ENCODE assay signal across 35 cellular contexts in genomic region chr2:17781482-17781881, GRCh38. TPM values are rescaled to one million over a fixed set of nuclear protein-coding genes. Genes with fewer than 3 reads are reported as not detected.
"Had no signal": no experiment of that assay in that cellular context is flagged by ENCODE, and none has a peak within 500 bp of the region (broad histone marks: within the 10 kb centered on the region; RNA-seq: fewer than 3 reads in every experiment).

No MANE protein-coding gene starts in this region.

- H3K4me1 Mint-ChIP-seq: activated T-helper 17 cell treated with anti-CD3 and anti-CD28 coated beads, Interleukin-2, amount 50 U/mL, for 72 hours; T-helper 17 cell had no signal

- H3K9me3 Mint-ChIP-seq: activated B cell treated with CpG ODN at 0.5 μM for 24 hours; activated T-cell treated with anti-CD3 and anti-CD28 coated beads, Interleukin-2, amount 50 U/mL, for 4 hours; activated T-helper 17 cell treated with anti-CD3 and anti-CD28 coated beads, Interleukin-2, amount 50 U/mL, for 72 hours; effector memory CD8-positive, alpha-beta T cell; T-helper 2 cell treated with Interferon-gamma antibody and Interleukin-4, amounts not matched to agents 5 μg/mL and 100 μg/mL, for 36 hours had no signal

- H3K27ac Mint-ChIP-seq: activated B cell treated with CpG ODN at 0.5 μM for 24 hours; activated CD8-positive, alpha-beta T cell treated with anti-CD3 and anti-CD28 coated beads for 36 hours; activated naive CD8-positive, alpha-beta T cell; activated T-helper 17 cell treated with anti-CD3 and anti-CD28 coated beads, Interleukin-2, amount 50 U/mL, for 72 hours; effector memory CD8-positive, alpha-beta T cell; T-helper 17 cell; T-helper 2 cell treated with Interferon-gamma antibody and Interleukin-4, amounts not matched to agents 5 μg/mL and 100 μg/mL, for 36 hours had no signal

- H3K27me3 Mint-ChIP-seq: activated B cell treated with CpG ODN at 0.5 μM for 24 hours; activated CD8-positive, alpha-beta T cell treated with anti-CD3 and anti-CD28 coated beads for 36 hours; activated naive CD8-positive, alpha-beta T cell; activated T-helper 17 cell treated with anti-CD3 and anti-CD28 coated beads, Interleukin-2, amount 50 U/mL, for 72 hours; effector memory CD8-positive, alpha-beta T cell; T-helper 17 cell had no signal

- H3K4me1 ChIP-seq: esophagus muscularis mucosa, foreskin keratinocyte, gastroesophageal sphincter had no signal

- DNase-seq: activated B cell treated with CpG ODN at 0.5 μM for 24 hours; activated CD4-positive, alpha-beta T cell treated with anti-CD3 and anti-CD28 coated beads for 48 hours; activated CD4-positive, alpha-beta T cell treated with anti-CD3 and anti-CD28 coated beads, Interleukin-2, amount 50 U/mL, for 1 hour; activated CD4-positive, alpha-beta T cell treated with anti-CD3 and anti-CD28 coated beads, Interleukin-2, amount 50 U/mL, for 48 hours; activated CD8-positive, alpha-beta memory T cell treated with anti-CD3 and anti-CD28 coated beads for 24 hours; activated CD8-positive, alpha-beta T cell treated with anti-CD3 and anti-CD28 coated beads for 36 hours; activated effector memory CD4-positive, alpha-beta T cell treated with Interleukin-2 at 50 U/mL for 16 hours; activated gamma-delta T cell treated with Interleukin-2 at 50 U/mL for 16 hours; activated naive CD4-positive, alpha-beta T cell treated with anti-CD3 and anti-CD28 coated beads, Interleukin-2, amount 50 U/mL, for 16 hours; activated naive CD4-positive, alpha-beta T cell treated with Interleukin-2 at 50 U/mL for 16 hours; activated T-cell treated with anti-CD3 and anti-CD28 coated beads, Interleukin-2, amount 50 U/mL, for 4 hours; amniotic stem cell; anterior cingulate cortex; brain microvascular endothelial cell; caudate nucleus; cortex of kidney; dermis blood vessel endothelial cell; effector CD4-positive, alpha-beta T cell; effector memory CD8-positive, alpha-beta T cell; erythroblast; foreskin keratinocyte; T-helper 1 cell; T-helper 17 cell; T1000; WERI-Rb-1 had no signal

- H3K9me3 ChIP-seq: esophagus muscularis mucosa, gastroesophageal sphincter had no signal

- H3K27ac ChIP-seq: brain microvascular endothelial cell, esophagus muscularis mucosa, foreskin keratinocyte, gastroesophageal sphincter, WERI-Rb-1 had no signal

- FAIRE-seq: astrocyte, colon had no signal

- H3K4me3 ChIP-seq: esophagus muscularis mucosa, gastroesophageal sphincter had no signal

- H3K4me3 Mint-ChIP-seq: activated B cell treated with CpG ODN at 0.5 μM for 24 hours; activated CD8-positive, alpha-beta T cell treated with anti-CD3 and anti-CD28 coated beads for 36 hours; activated naive CD8-positive, alpha-beta T cell; activated T-cell treated with anti-CD3 and anti-CD28 coated beads, Interleukin-2, amount 50 U/mL, for 4 hours; activated T-helper 17 cell treated with anti-CD3 and anti-CD28 coated beads, Interleukin-2, amount 50 U/mL, for 72 hours; effector memory CD8-positive, alpha-beta T cell; T-helper 17 cell; T-helper 2 cell treated with Interferon-gamma antibody and Interleukin-4, amounts not matched to agents 5 μg/mL and 100 μg/mL, for 36 hours had no signal

- H3K27me3 ChIP-seq: brain microvascular endothelial cell, esophagus muscularis mucosa, foreskin keratinocyte, gastroesophageal sphincter had no signal

RNA-seq across cellular contexts. Expression of gene MSGN1, which starts 34.8 kb away (rescaled TPM):
- total RNA-seq: activated CD8-positive, alpha-beta T cell treated with anti-CD3 and anti-CD28 coated beads for 36 hours; activated T-cell treated with anti-CD3 and anti-CD28 coated beads, Interleukin-2, amount 50 U/mL, for 4 hours; activated T-helper 17 cell treated with anti-CD3 and anti-CD28 coated beads, Interleukin-2, amount 50 U/mL, for 72 hours; astrocyte; chondrocyte; dermis blood vessel endothelial cell; esophagus muscularis mucosa; foreskin keratinocyte; gastroesophageal sphincter; glomerular endothelial cell; T-helper 17 cell had no signal
- polyA plus RNA-seq: adipose tissue, foreskin keratinocyte had no signal
